1 cellular context compared by ENCODE assay signal in the genomic region with DNA sequence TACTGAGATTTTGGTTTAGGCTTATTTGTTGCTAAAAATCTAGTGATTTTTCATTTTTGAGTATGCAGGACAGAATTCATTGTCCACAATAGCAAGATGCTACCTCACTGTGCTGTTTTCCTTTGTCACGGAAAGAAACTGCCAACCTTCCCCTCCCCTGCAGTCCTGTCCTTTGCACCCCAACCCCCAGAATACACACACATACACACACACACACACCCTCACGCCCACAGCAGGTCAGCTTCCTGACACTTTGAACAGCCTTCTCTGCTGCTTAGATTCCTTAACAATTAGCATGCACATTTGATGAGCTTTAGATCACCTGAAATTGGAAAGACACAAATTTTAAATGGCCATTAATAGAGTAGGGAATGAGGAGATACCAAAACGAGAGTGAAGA.
TF ChIP-seq lines count a peak whose summit lies in the region.

No MANE protein-coding gene starts in this region.

TF ChIP-seq in HepG2, 621 proteins besides CTCF, POLR2A, EP300 and RAD21 (continues in another document):
- TF ChIP-seq CBX5 (CRISPR knock-in tag; IDR thresholded peaks at IDR 0.05; ENCODE audit: borderline replicate concordance) = no peak
- TF ChIP-seq PAXIP1 (CRISPR knock-in tag; conservative IDR thresholded peaks at IDR 0.05) = peak; percentile 43; the same call in 1 of the 2 replicates
- TF ChIP-seq NFATC3 (CRISPR knock-in tag; IDR thresholded peaks at IDR 0.05) = no peak
- TF ChIP-seq KDM3A (CRISPR knock-in tag; IDR thresholded peaks at IDR 0.05; ENCODE audit: low read depth) = no peak
- no peak for TF ChIP-seq ZSCAN9 (CRISPR knock-in tag; IDR thresholded peaks at IDR 0.05; ENCODE audit: borderline replicate concordance)
- TF ChIP-seq ZSCAN31 (CRISPR knock-in tag; IDR thresholded peaks at IDR 0.05; ENCODE audit: low read depth) = no peak
- TF ChIP-seq HNF4G (IDR thresholded peaks at IDR 0.05; ENCODE audit: borderline replicate concordance, low read depth, low read length) = 0 out of 2 replicates have a peak, but pooled peaks have one; percentile 29
- no peak for TF ChIP-seq HNF4G (CRISPR knock-in tag; IDR thresholded peaks at IDR 0.05; ENCODE audit: borderline replicate concordance, low read depth)
- no peak for TF ChIP-seq GFI1 (CRISPR knock-in tag; IDR thresholded peaks at IDR 0.05; ENCODE audit: borderline replicate concordance)
- TF ChIP-seq ZNF282 (IDR thresholded peaks at IDR 0.05; ENCODE audit: partially characterized antibody) = no peak
- no peak for TF ChIP-seq KDM5A (IDR thresholded peaks at IDR 0.05; ENCODE audit: borderline replicate concordance, low read length)
- TF ChIP-seq ZNF770 (CRISPR knock-in tag; IDR thresholded peaks at IDR 0.05) = no peak
- TF ChIP-seq, protein P1, sequence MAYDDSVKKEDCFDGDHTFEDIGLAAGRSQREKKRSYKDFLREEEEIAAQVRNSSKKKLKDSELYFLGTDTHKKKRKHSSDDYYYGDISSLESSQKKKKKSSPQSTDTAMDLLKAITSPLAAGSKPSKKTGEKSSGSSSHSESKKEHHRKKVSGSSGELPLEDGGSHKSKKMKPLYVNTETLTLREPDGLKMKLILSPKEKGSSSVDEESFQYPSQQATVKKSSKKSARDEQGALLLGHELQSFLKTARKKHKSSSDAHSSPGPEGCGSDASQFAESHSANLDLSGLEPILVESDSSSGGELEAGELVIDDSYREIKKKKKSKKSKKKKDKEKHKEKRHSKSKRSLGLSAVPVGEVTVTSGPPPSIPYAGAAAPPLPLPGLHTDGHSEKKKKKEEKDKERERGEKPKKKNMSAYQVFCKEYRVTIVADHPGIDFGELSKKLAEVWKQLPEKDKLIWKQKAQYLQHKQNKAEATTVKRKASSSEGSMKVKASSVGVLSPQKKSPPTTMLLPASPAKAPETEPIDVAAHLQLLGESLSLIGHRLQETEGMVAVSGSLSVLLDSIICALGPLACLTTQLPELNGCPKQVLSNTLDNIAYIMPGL (CRISPR knock-in tag; IDR thresholded peaks at IDR 0.05; ENCODE audit: borderline replicate concordance in 1 of 2, low read depth in 1 of 2) = no peak
- no peak for TF ChIP-seq SMC3 (IDR thresholded peaks at IDR 0.05; ENCODE audit: low read length)
- peak; percentile 28; the same call in 1 of the 2 replicates for TF ChIP-seq ZNF292 (CRISPR knock-in tag; IDR thresholded peaks at IDR 0.05; ENCODE audit: borderline replicate concordance, low read depth)
- peak; percentile 40; the same call in 1 of the 2 replicates for TF ChIP-seq FOXP4 (CRISPR knock-in tag; IDR thresholded peaks at IDR 0.05)
- no peak for TF ChIP-seq ZFYVE20 (CRISPR knock-in tag; IDR thresholded peaks at IDR 0.05; ENCODE audit: borderline replicate concordance, low read depth)
- peak; percentile 37 for TF ChIP-seq HNF4A (CRISPR knock-in tag; IDR thresholded peaks at IDR 0.05)
- TF ChIP-seq FOXC1 (CRISPR knock-in tag; IDR thresholded peaks at IDR 0.05; ENCODE audit: borderline replicate concordance) = no peak
- TF ChIP-seq PITX1 (CRISPR knock-in tag; IDR thresholded peaks at IDR 0.05) = 0 out of 2 replicates have a peak, but pooled peaks have one; percentile 7
- TF ChIP-seq, protein P2, sequence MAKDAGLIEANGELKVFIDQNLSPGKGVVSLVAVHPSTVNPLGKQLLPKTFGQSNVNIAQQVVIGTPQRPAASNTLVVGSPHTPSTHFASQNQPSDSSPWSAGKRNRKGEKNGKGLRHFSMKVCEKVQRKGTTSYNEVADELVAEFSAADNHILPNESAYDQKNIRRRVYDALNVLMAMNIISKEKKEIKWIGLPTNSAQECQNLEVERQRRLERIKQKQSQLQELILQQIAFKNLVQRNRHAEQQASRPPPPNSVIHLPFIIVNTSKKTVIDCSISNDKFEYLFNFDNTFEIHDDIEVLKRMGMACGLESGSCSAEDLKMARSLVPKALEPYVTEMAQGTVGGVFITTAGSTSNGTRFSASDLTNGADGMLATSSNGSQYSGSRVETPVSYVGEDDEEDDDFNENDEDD (CRISPR knock-in tag; IDR thresholded peaks at IDR 0.05; ENCODE audit: borderline replicate concordance) = no peak
- no peak for TF ChIP-seq ZNF782 (CRISPR knock-in tag; IDR thresholded peaks at IDR 0.05; ENCODE audit: borderline replicate concordance)
- TF ChIP-seq ZNF609 (CRISPR knock-in tag; IDR thresholded peaks at IDR 0.05; ENCODE audit: borderline replicate concordance) = 0 out of 2 replicates have a peak, but pooled peaks have one; percentile 23
- TF ChIP-seq FOXJ3 (CRISPR knock-in tag; IDR thresholded peaks at IDR 0.05; ENCODE audit: borderline replicate concordance) = no peak
- TF ChIP-seq HMG20A (CRISPR knock-in tag; IDR thresholded peaks at IDR 0.05; ENCODE audit: borderline replicate concordance) = no peak
- no peak for TF ChIP-seq AHR (CRISPR knock-in tag; IDR thresholded peaks at IDR 0.05)
- TF ChIP-seq EEA1 (CRISPR knock-in tag; IDR thresholded peaks at IDR 0.05; ENCODE audit: borderline replicate concordance) = no peak
- TF ChIP-seq FOSL2 (CRISPR knock-in tag; IDR thresholded peaks at IDR 0.05) = no peak
- no peak for TF ChIP-seq ARNT (IDR thresholded peaks at IDR 0.05)
- no peak for TF ChIP-seq BORCS8-MEF2B (CRISPR knock-in tag; IDR thresholded peaks at IDR 0.05)
- TF ChIP-seq KDM5B (CRISPR knock-in tag; IDR thresholded peaks at IDR 0.05; ENCODE audit: borderline replicate concordance) = no peak
- TF ChIP-seq RBM39 (IDR thresholded peaks at IDR 0.05; ENCODE audit: low read depth, low read length, poor library complexity, severe bottlenecking) = no peak
- no peak for TF ChIP-seq ZNF547 (CRISPR knock-in tag; IDR thresholded peaks at IDR 0.05)
- no peak for TF ChIP-seq ZNF142 (CRISPR knock-in tag; IDR thresholded peaks at IDR 0.05)
- no peak for TF ChIP-seq CEBPG (CRISPR knock-in tag; IDR thresholded peaks at IDR 0.05)
- no peak for TF ChIP-seq SATB2 (CRISPR knock-in tag; IDR thresholded peaks at IDR 0.05)
